In the genomic region with DNA sequence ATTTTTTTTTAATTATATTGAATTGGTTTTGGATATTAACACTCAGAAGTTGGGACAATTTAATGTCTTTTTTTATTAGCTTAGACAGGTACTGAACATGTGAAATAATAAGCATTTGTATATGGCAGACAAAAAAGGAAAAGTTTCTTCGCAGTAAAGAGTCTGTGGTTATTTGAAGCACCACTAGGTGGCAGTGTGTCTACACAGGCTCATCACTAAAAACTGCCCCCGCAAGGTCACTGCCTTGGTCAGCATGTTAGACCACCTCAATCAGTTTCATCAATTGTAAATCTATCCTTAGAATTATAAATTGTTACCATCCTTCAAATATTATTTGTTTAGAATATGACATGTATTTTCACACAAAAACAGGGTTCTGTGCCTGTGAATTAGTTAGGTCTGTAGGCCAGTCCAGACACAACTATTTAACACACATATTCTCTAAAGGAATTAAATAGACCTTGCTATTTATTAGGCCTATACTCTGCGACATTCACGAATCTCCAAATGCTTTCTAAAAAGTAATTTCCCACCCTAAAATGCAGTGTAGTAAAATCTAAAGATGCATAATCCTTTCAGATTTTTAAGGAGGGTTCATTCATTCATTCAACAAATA, we compare ENCODE assay signal across 9 cellular contexts. TPM values are rescaled to one million over a fixed set of nuclear protein-coding genes. Genes with fewer than 3 reads are reported as not detected.
DNase-seq lines count a peak whose midpoint lies in the region; ATAC-seq and TF ChIP-seq lines count a peak whose summit lies in the region.
"Had no signal": no experiment of that assay in that cellular context is flagged by ENCODE, and none has a peak within 500 bp of the region (broad histone marks: within the 10 kb centered on the region; RNA-seq: fewer than 3 reads in every experiment).

No MANE protein-coding gene starts in this region.

- no peak for TF ChIP-seq POLR2A in erythroblast (IDR thresholded peaks at IDR 0.05; ENCODE audit: low read length)

- TF ChIP-seq CTCF in GM10248 (IDR thresholded peaks at IDR 0.05; ENCODE audit: control extremely low read depth, extremely low read depth, low read depth, missing control alignments) = peak; percentile 60
- TF ChIP-seq CTCF in HFFc6 (IDR thresholded peaks at IDR 0.05) = peak; percentile 94
- TF ChIP-seq CTCF in psoas muscle (IDR thresholded peaks at IDR 0.05) = peak; percentile 56

- H3K36me3 ChIP-seq in psoas muscle (ENCODE audit: insufficient read depth in 1 of 2, low read depth in 1 of 2) = no peaks in the 10 kb centered on the region

- H3K4me3 ChIP-seq in psoas muscle = no peak overlapping the region
- H3K4me3 ChIP-seq: lung had no signal

- no peaks in the 10 kb centered on the region for H3K4me1 Mint-ChIP-seq in HFFc6 (ENCODE audit: low read depth)
- H3K4me1 Mint-ChIP-seq in activated CD4-positive, alpha-beta memory T cell treated with anti-CD3 and anti-CD28 coated beads, Interleukin-2, amount 10 ng/mL, durations not matched to agents 7 days and 5 days = no peaks in the 10 kb centered on the region

- H3K36me3 Mint-ChIP-seq in HFFc6 (ENCODE audit: low read depth) = no peaks in the 10 kb centered on the region
- H3K36me3 Mint-ChIP-seq in activated CD4-positive, alpha-beta memory T cell treated with anti-CD3 and anti-CD28 coated beads, Interleukin-2, amount 10 ng/mL, durations not matched to agents 7 days and 5 days (ENCODE audit: low read depth) = no peaks in the 10 kb centered on the region

- no peak overlapping the region for H3K27ac ChIP-seq in psoas muscle

- CTCF ChIA-PET in GM10248 (lab: Yijun Ruan, JAX) = interaction anchor here (0.6 to 1.6 kb wide), 9 partner anchors 10 to 72 kb away, joined by 3 to 14 read pairs (median 3); no protein-coding TSS in a partner anchor
- CTCF ChIA-PET in activated CD4-positive, alpha-beta memory T cell treated with anti-CD3 and anti-CD28 coated beads, Interleukin-2, amount 10 ng/mL, durations not matched to agents 7 days and 5 days (lab: Charles Lee) = interaction anchor here (0.6 to 1.0 kb wide), 3 partner anchors 15 to 31 kb away, joined by 3 to 4 read pairs (median 3); no protein-coding TSS in a partner anchor

- 40 to 47% (median 44%) methylated on average over 4 of the region's 4 CpGs for WGBS in psoas muscle, 3 donors

- H3K4me3 Mint-ChIP-seq in HFFc6 = no peak overlapping the region
- no peak overlapping the region for H3K4me3 Mint-ChIP-seq in activated CD4-positive, alpha-beta memory T cell treated with anti-CD3 and anti-CD28 coated beads, Interleukin-2, amount 10 ng/mL, durations not matched to agents 7 days and 5 days

- intact Hi-C loops in psoas muscle (cut with DNase I) = no loop called here

- H3K9me3 Mint-ChIP-seq in HFFc6 = no peaks in the 10 kb centered on the region
- no peaks in the 10 kb centered on the region for H3K9me3 Mint-ChIP-seq in activated CD4-positive, alpha-beta memory T cell treated with anti-CD3 and anti-CD28 coated beads, Interleukin-2, amount 10 ng/mL, durations not matched to agents 7 days and 5 days

- DNase-seq in AG08396 (ENCODE audit: low spot score) (peak; percentile 7), GM10248 (ENCODE audit: extremely low spot score) (peak; percentile 18), HFFc6 (peak; percentile 5), NCI-H82 (lab: John Stamatoyannopoulos, UW) (peak; percentile 67), erythroblast (lab: John Stamatoyannopoulos, UW) (peak; percentile 26 to 56), psoas muscle (no peak)
- DNase-seq in activated CD4-positive, alpha-beta memory T cell treated with anti-CD3 and anti-CD28 coated beads, Interleukin-2, amount 10 ng/mL, durations not matched to agents 7 days and 5 days = no peak
- no peak for DNase-seq in activated CD4-positive, alpha-beta T cell treated with anti-CD3 and anti-CD28 coated beads, Interleukin-2, amount 50 U/mL, for 4 hours

- no peaks in the 10 kb centered on the region for H3K27me3 ChIP-seq in psoas muscle (ENCODE audit: insufficient read depth in 3 of 3, low read length in 2 of 3)

- no peaks in the 10 kb centered on the region for H3K9me3 ChIP-seq in psoas muscle

- no peak overlapping the region for H3K27ac Mint-ChIP-seq in HFFc6
- H3K27ac Mint-ChIP-seq in activated CD4-positive, alpha-beta memory T cell treated with anti-CD3 and anti-CD28 coated beads, Interleukin-2, amount 10 ng/mL, durations not matched to agents 7 days and 5 days = no peak overlapping the region

- ATAC-seq in psoas muscle = no peak

- no peaks in the 10 kb centered on the region; the same call in 1 of the 2 replicates for H3K27me3 Mint-ChIP-seq in HFFc6 (ENCODE audit: insufficient read depth)
- no peaks in the 10 kb centered on the region for H3K27me3 Mint-ChIP-seq in activated CD4-positive, alpha-beta memory T cell treated with anti-CD3 and anti-CD28 coated beads, Interleukin-2, amount 10 ng/mL, durations not matched to agents 7 days and 5 days

- POLR2A ChIA-PET in GM10248 (lab: Yijun Ruan, JAX) = no interaction called here
- POLR2A ChIA-PET in activated CD4-positive, alpha-beta memory T cell treated with anti-CD3 and anti-CD28 coated beads, Interleukin-2, amount 10 ng/mL, durations not matched to agents 7 days and 5 days (lab: Charles Lee) = no interaction called here

- H3K4me1 ChIP-seq in psoas muscle = no peaks in the 10 kb centered on the region

RNA-seq across cellular contexts. Expression of a gene that starts 17.0 kb away (rescaled TPM):
- not detected for total RNA-seq in HFFc6 (2021; fragmentation: NEBNext Ultra II Directional; extraction: Animal tissue kit (Norgen Biotek cat#: 25700))
- total RNA-seq in psoas muscle = not detected
- not detected for polyA plus RNA-seq in psoas muscle
- total RNA-seq in activated CD4-positive, alpha-beta memory T cell treated with anti-CD3 and anti-CD28 coated beads, Interleukin-2, amount 10 ng/mL, durations not matched to agents 7 days and 5 days = not detected
- total RNA-seq: lung had no signal
- polyA plus RNA-seq: lung had no signal

Comparison
In these comparisons a context has a peak if more than half of its experiments do, and no peak if none do; other contexts are left out.
1. DNase-seq: peak in AG08396 (single experiment), GM10248 (single experiment), HFFc6 (single experiment), NCI-H82 (single experiment) and erythroblast (2 of 2); none in psoas muscle (0 of 2), activated CD4-positive, alpha-beta memory T cell treated with anti-CD3 and anti-CD28 coated beads, Interleukin-2, amount 10 ng/mL, durations not matched to agents 7 days and 5 days (single experiment) and activated CD4-positive, alpha-beta T cell treated with anti-CD3 and anti-CD28 coated beads, Interleukin-2, amount 50 U/mL, for 4 hours (0 of 2).
2. Peak in every context shown above with its lines, with median percentiles within 50 percentile points of each other: CTCF ChIP-seq.